Comparison of ENCODE assay signal across 7 cellular contexts in genomic region chr7:151409555-151410404, GRCh38. TPM values are rescaled to one million over a fixed set of nuclear protein-coding genes. Genes with fewer than 3 reads are reported as not detected.
DNase-seq lines count a peak whose midpoint lies in the region; ATAC-seq and TF ChIP-seq lines count a peak whose summit lies in the region.

TSS of gene WDR86 (minus strand) at chr7:151410038. CDS start at chr7:151409589, 449 bp downstream.

- H3K27ac Mint-ChIP-seq in immature natural killer cell, result peak within 1 kb of the TSS in 5 of 6 donors; percentile 19 to 90 (median 60)
- peak within 1 kb of the TSS; percentile 27 to 69 for H3K27ac Mint-ChIP-seq in stimulated activated naive CD8-positive, alpha-beta T cell treated with anti-CD3 and anti-CD28 coated beads, Interleukin-15, amount 100 ng/mL, for 72 hours

- H3K36me3 ChIP-seq in adipocyte (ENCODE audit: control insufficient read depth, insufficient read depth, low read length, severe bottlenecking), result no peaks in the 10 kb centered on the region

- peak within 1 kb of the TSS; percentile 67 for H3K4me3 ChIP-seq in adipocyte (ENCODE audit: low read length)

- no peak for TF ChIP-seq POLR2A in GM18505 (IDR thresholded peaks at IDR 0.05; ENCODE audit: borderline replicate concordance, extremely low read depth, insufficient read depth, insufficient read length)

- peak; percentile 53 to 55 for DNase-seq in NCI-H1930 (lab: John Stamatoyannopoulos, UW)
- DNase-seq in adipocyte (ENCODE audit: low read depth), result peak; percentile 20
- peak in 1 of 3 donors; percentile 16 for DNase-seq in immature natural killer cell
- no peak for DNase-seq in stimulated activated naive CD8-positive, alpha-beta T cell treated with anti-CD3 and anti-CD28 coated beads, Interleukin-15, amount 100 ng/mL, for 72 hours
- no peak for DNase-seq in effector CD8-positive, alpha-beta T cell (lab: John Stamatoyannopoulos, UW)

- peaks cover 14 to 24% (median 19%) of the 10 kb centered on the region in 3 donors for H3K27me3 Mint-ChIP-seq in immature natural killer cell (ENCODE audit: low read depth in 3 of 3)
- peaks cover 49% of the 10 kb centered on the region for H3K27me3 Mint-ChIP-seq in stimulated activated naive CD8-positive, alpha-beta T cell treated with anti-CD3 and anti-CD28 coated beads, Interleukin-15, amount 100 ng/mL, for 72 hours

- H3K9ac ChIP-seq in adipocyte (ENCODE audit: low read length), result peak within 1 kb of the TSS; percentile 20

- H3K4me1 ChIP-seq in adipocyte (ENCODE audit: control insufficient read depth, insufficient read depth, low read length), result peaks cover 4% of the 10 kb centered on the region

- no peaks in the 10 kb centered on the region for H3K9me3 ChIP-seq in adipocyte (ENCODE audit: control insufficient read depth, low read length)

- peak; percentile 41 for ATAC-seq in stimulated activated naive CD8-positive, alpha-beta T cell treated with anti-CD3 and anti-CD28 coated beads, Interleukin-15, amount 100 ng/mL, for 72 hours
- ATAC-seq in GM18505 (IDR thresholded peaks at IDR 0.05; ENCODE audit: unreplicated experiment), result no peak
- no peak for ATAC-seq in GM19351 (IDR thresholded peaks at IDR 0.05; ENCODE audit: unreplicated experiment)

- H3K36me3 Mint-ChIP-seq in immature natural killer cell, result no peaks in the 10 kb centered on the region

- peaks cover 9 to 10% of the 10 kb centered on the region in 2 donors for H3K4me1 Mint-ChIP-seq in immature natural killer cell
- H3K4me1 Mint-ChIP-seq in stimulated activated naive CD8-positive, alpha-beta T cell treated with anti-CD3 and anti-CD28 coated beads, Interleukin-15, amount 100 ng/mL, for 72 hours, result peaks cover 60% of the 10 kb centered on the region

- H3K4me3 Mint-ChIP-seq in immature natural killer cell, result peak within 1 kb of the TSS; percentile 64 to 85 (median 75)
- H3K4me3 Mint-ChIP-seq in stimulated activated naive CD8-positive, alpha-beta T cell treated with anti-CD3 and anti-CD28 coated beads, Interleukin-15, amount 100 ng/mL, for 72 hours, result peak within 1 kb of the TSS; percentile 67 to 78

- peaks cover 30% of the 10 kb centered on the region for H3K27me3 ChIP-seq in adipocyte (replicated peaks; ENCODE audit: control insufficient read depth, insufficient read depth, low read length)

- no peaks in the 10 kb centered on the region for H3K9me3 Mint-ChIP-seq in immature natural killer cell
- H3K9me3 Mint-ChIP-seq in stimulated activated naive CD8-positive, alpha-beta T cell treated with anti-CD3 and anti-CD28 coated beads, Interleukin-15, amount 100 ng/mL, for 72 hours, result no peaks in the 10 kb centered on the region

RNA-seq across cellular contexts. Expression of gene WDR86, which starts in this region (rescaled TPM):
- polyA plus RNA-seq in immature natural killer cell, result 1 to 10 TPM in 2 of 3 donors, under 1 TPM in 1; 0.75 to 2.2 (median 2.2) TPM

Comparison
In these comparisons a context has a peak if more than half of its experiments do, and no peak if none do; other contexts are left out.
1. DNase-seq: peak in NCI-H1930 (2 of 2) and adipocyte (single experiment); none in stimulated activated naive CD8-positive, alpha-beta T cell treated with anti-CD3 and anti-CD28 coated beads, Interleukin-15, amount 100 ng/mL, for 72 hours (0 of 2) and effector CD8-positive, alpha-beta T cell (single experiment).